In the genomic region with DNA sequence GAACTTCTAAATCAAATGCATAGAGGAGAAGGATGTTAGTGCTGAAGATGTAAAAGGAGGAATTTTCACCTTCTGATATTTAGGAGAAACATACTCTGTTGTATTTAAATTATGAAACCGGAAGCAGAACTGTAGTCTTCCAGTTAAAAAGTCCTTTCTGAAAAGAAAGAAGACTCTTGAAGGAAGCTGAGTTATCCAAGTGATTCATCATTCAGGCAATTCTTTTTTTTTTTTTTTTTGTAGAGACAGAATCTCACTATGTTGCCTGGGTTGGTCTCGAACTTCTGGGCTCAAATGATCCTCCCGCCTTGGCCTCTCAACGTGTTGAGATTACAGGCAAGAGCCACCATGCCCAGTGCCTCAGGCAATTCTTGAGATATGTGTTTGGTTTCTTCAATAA, we compare ENCODE assay signal across 15 cellular contexts.
"Had no signal": no experiment of that assay in that cellular context is flagged by ENCODE, and none has a peak within 500 bp of the region (broad histone marks: within the 10 kb centered on the region; RNA-seq: fewer than 3 reads in every experiment).

No MANE protein-coding gene starts in this region.

- H3K79me2 ChIP-seq: parathyroid adenoma had no signal

- H3K4me3 ChIP-seq: lung, sigmoid colon, upper lobe of left lung had no signal

- H3K9ac ChIP-seq: parathyroid adenoma had no signal

- H3K27me3 ChIP-seq: sigmoid colon, upper lobe of left lung had no signal

- H3K9me3 ChIP-seq: sigmoid colon, upper lobe of left lung had no signal

- DNase-seq: activated CD4-positive, alpha-beta T cell treated with anti-CD3 and anti-CD28 coated beads for 1 hour; activated CD4-positive, alpha-beta T cell treated with anti-CD3 and anti-CD28 coated beads, Interleukin-2, amount 50 U/mL, for 4 hours; activated naive CD4-positive, alpha-beta T cell treated with Interleukin-2 at 50 U/mL for 16 hours; aorta; midbrain; sigmoid colon; stimulated activated CD4-positive, alpha-beta T cell treated with anti-CD3 and anti-CD28 coated beads, Interleukin-15, amount 100 ng/mL, for 24 hours; stimulated activated CD4-positive, alpha-beta T cell treated with anti-CD3 and anti-CD28 coated beads, Interleukin-4, amount 100 ng/mL, for 1 hour; stimulated activated naive B cell treated with anti-CD40 and anti-IgM and Interleukin-4, amounts not matched to agents 10 μg/mL and 1 μg/mL and 100 μg/mL, for 72 hours; substantia nigra; upper lobe of left lung had no signal

- ATAC-seq: activated T-helper 17 cell treated with anti-CD3 and anti-CD28 coated beads, Interleukin-2, amount 50 U/mL, for 72 hours; stimulated activated naive B cell treated with anti-CD40 and anti-IgM and Interleukin-4, amounts not matched to agents 10 μg/mL and 1 μg/mL and 100 μg/mL, for 72 hours had no signal

- H3K27ac ChIP-seq: parathyroid adenoma, upper lobe of left lung, VCaP had no signal

- H2AFZ ChIP-seq: parathyroid adenoma had no signal

- H3K4me1 ChIP-seq: parathyroid adenoma, upper lobe of left lung had no signal

- H3K36me3 ChIP-seq: sigmoid colon, upper lobe of left lung had no signal
